Comparison of ENCODE assay signal across 1 cellular context in the genomic region with DNA sequence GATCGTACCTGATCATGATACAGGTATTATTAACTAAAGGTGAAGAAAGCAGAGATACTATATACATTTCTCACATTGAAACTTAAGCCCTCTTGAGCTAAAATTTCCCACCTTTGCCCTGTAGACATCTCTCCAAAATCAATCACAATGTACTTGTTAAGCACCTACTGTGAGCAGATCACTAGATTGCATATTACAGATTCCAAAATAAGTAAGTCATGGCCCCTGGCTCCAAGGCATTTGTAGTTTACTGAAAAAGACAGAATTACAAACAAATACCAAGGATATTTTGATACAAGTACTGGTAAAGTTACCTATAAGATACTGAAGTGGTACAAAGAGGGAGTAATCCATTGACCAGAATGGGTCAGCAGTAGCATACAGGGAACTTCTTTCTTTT.
TF ChIP-seq lines count a peak whose summit lies in the region.

No MANE protein-coding gene starts in this region.

TF ChIP-seq in GM23338, 12 proteins besides CTCF, POLR2A, EP300 and RAD21 (continued from another document):
- TF ChIP-seq, protein P1, sequence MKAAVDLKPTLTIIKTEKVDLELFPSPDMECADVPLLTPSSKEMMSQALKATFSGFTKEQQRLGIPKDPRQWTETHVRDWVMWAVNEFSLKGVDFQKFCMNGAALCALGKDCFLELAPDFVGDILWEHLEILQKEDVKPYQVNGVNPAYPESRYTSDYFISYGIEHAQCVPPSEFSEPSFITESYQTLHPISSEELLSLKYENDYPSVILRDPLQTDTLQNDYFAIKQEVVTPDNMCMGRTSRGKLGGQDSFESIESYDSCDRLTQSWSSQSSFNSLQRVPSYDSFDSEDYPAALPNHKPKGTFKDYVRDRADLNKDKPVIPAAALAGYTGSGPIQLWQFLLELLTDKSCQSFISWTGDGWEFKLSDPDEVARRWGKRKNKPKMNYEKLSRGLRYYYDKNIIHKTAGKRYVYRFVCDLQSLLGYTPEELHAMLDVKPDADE (IDR thresholded peaks at IDR 0.05): no peak
